ENCODE assay signal across 7 cellular contexts in genomic region chr10:79823387-79823786, GRCh38. TPM values are rescaled to one million over a fixed set of nuclear protein-coding genes. Genes with fewer than 3 reads are reported as not detected.
"Had no signal": no experiment of that assay in that cellular context is flagged by ENCODE, and none has a peak within 500 bp of the region (broad histone marks: within the 10 kb centered on the region; RNA-seq: fewer than 3 reads in every experiment).

No MANE protein-coding gene starts in this region.

RNA-seq across cellular contexts. Expression of gene NUTM2E, which starts 3.2 kb away (rescaled TPM):
- total RNA-seq: ascending aorta, lower lobe of right lung, mesenteric fat pad, Right ventricle myocardium superior, sciatic nerve, smooth muscle cell, suprapubic skin had no signal
- polyA plus RNA-seq: smooth muscle cell had no signal
